Comparison of ENCODE assay signal across 20 cellular contexts in the genomic region with DNA sequence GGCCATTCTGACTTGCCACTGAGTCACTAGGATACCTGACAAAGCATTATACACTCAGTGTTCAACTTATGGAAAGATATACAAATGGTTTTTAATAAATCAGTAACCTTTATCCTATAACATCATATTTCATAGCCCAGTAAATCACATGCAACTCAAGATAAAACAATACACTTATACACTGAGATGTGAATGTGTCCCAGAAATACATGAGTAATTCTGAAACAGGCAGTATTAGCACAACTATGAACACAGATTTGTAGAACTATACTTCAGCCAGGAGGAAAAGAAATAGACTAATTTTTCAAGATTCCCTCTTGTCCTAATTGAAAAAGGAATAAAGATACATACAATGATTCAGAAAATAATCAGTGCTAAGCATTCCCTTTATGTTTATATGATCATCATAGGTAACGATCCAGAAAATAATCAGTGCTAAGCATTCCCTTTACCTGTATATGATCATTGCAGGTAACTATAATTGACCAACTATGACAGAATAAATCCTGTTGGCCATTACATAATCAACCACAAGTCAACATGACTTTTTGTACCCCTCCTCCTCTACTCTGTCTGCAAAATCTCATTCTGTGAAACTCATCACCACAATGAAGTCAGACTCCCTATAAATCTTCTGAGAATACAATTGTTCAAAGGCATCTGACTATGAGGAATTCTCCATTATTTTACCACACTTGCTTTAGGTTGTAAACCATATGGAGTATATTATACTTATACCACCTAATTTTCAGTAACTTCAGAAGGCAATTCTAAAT.
"Had no signal": no experiment of that assay in that cellular context is flagged by ENCODE, and none has a peak within 500 bp of the region (broad histone marks: within the 10 kb centered on the region; RNA-seq: fewer than 3 reads in every experiment).

No MANE protein-coding gene starts in this region.

- H3K27ac ChIP-seq: coronary artery, heart left ventricle, left lung, thyroid gland, upper lobe of right lung had no signal

- DNase-seq: activated B cell treated with CpG ODN at 0.5 μM for 24 hours; activated CD4-positive, alpha-beta T cell treated with anti-CD3 and anti-CD28 coated beads for 36 hours; activated CD4-positive, alpha-beta T cell treated with anti-CD3 and anti-CD28 coated beads, Interleukin-2, amount 50 U/mL, for 4 hours; activated CD8-positive, alpha-beta memory T cell treated with anti-CD3 and anti-CD28 coated beads for 24 hours; activated CD8-positive, alpha-beta memory T cell treated with anti-CD3 and anti-CD28 coated beads, Interleukin-2, amount 50 U/mL, for 48 hours; activated naive CD4-positive, alpha-beta T cell treated with Interleukin-2 at 50 U/mL for 16 hours; activated naive CD8-positive, alpha-beta T cell treated with anti-CD3 and anti-CD28 coated beads, Interleukin-2, amount 10 ng/mL, durations not matched to agents 7 days and 5 days; activated T-cell treated with anti-CD3 and anti-CD28 coated beads, Interleukin-2, amount 50 U/mL, for 4 hours; amygdala; cerebellar nuclear complex; heart left ventricle; left lung; natural killer cell; stimulated activated CD4-positive, alpha-beta T cell treated with anti-CD3 and anti-CD28 coated beads, Interleukin-4, amount 100 ng/mL, for 24 hours; stimulated activated naive CD8-positive, alpha-beta T cell treated with anti-CD3 and anti-CD28 coated beads, Interleukin-15, Interleukin-2, amounts not matched to agents 100 U/mL and 50 U/mL, for 24 hours; substantia nigra; T1000; thyroid gland; upper lobe of right lung had no signal

- ATAC-seq: activated CD4-positive, alpha-beta T cell treated with anti-CD3 and anti-CD28 coated beads for 36 hours; activated T-cell treated with anti-CD3 and anti-CD28 coated beads, Interleukin-2, amount 50 U/mL, for 4 hours; heart left ventricle; left lung; natural killer cell; stimulated activated naive CD8-positive, alpha-beta T cell treated with anti-CD3 and anti-CD28 coated beads, Interleukin-15, Interleukin-2, amounts not matched to agents 100 U/mL and 50 U/mL, for 24 hours; upper lobe of right lung had no signal
